In the genomic region with DNA sequence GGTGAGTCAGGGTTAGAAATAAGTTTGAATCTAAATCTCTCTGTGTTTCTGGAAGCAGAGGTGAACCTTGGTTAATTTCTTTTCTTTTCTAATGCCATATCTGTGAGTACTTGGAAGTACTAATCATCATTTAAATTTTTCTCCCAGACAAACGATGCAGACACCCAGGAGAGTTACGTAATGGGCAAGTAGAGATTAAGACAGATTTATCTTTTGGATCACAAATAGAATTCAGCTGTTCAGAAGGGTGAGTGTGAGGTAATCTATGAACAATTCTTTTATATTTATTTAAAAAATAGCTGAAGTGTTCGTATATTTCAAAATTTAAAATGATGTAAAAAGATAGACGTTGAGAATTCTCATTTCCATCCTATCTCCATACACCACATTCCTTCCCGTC, we compare ENCODE assay signal across 26 cellular contexts. TPM values are rescaled to one million over a fixed set of nuclear protein-coding genes. Genes with fewer than 3 reads are reported as not detected.
"Had no signal": no experiment of that assay in that cellular context is flagged by ENCODE, and none has a peak within 500 bp of the region (broad histone marks: within the 10 kb centered on the region; RNA-seq: fewer than 3 reads in every experiment).

No MANE protein-coding gene starts in this region.

- H3K27ac ChIP-seq: colonic mucosa, dorsolateral prefrontal cortex, foreskin keratinocyte, ovary, prostate gland, skin epidermis, tibial artery had no signal

- H3K9me3 ChIP-seq: colonic mucosa, ovary, prostate gland, tibial artery had no signal

- H3K36me3 ChIP-seq: colonic mucosa, ovary, prostate gland, tibial artery had no signal

- H3K4me1 ChIP-seq: colonic mucosa, foreskin keratinocyte, prostate gland, tibial artery had no signal

- H3K4me3 ChIP-seq: colonic mucosa, dorsolateral prefrontal cortex, lung, ovary, prostate gland, skin epidermis, tibial artery had no signal

- DNase-seq: activated CD4-positive, alpha-beta memory T cell treated with anti-CD3 and anti-CD28 coated beads, Interleukin-2, amount 10 ng/mL, durations not matched to agents 7 days and 5 days; activated CD4-positive, alpha-beta T cell treated with anti-CD3 and anti-CD28 coated beads for 48 hours; activated CD4-positive, CD25-positive, alpha-beta regulatory T cell; activated effector memory CD4-positive, alpha-beta T cell treated with anti-CD3 and anti-CD28 coated beads, Interleukin-2, amount 50 U/mL, for 16 hours; activated naive CD4-positive, alpha-beta T cell treated with anti-CD3 and anti-CD28 coated beads, Interleukin-2, amount 10 ng/mL, durations not matched to agents 7 days and 5 days; activated naive CD8-positive, alpha-beta T cell treated with anti-CD3 and anti-CD28 coated beads, Interleukin-2, amount 50 U/mL, for 24 hours; aorta; colonic mucosa; dorsolateral prefrontal cortex; effector memory CD8-positive, alpha-beta T cell; foreskin keratinocyte; natural killer cell; ovary; right cardiac atrium; stimulated activated CD4-positive, alpha-beta T cell treated with anti-CD3 and anti-CD28 coated beads, Interleukin-1b, Interleukin-23, amount 100 ng/mL, for 48 hours; stimulated activated naive CD8-positive, alpha-beta T cell treated with anti-CD3 and anti-CD28 coated beads, Interleukin-15, amount 100 ng/mL, for 72 hours; SW 1271; T-helper 17 cell; tibial artery had no signal

- ATAC-seq: activated naive CD8-positive, alpha-beta T cell treated with anti-CD3 and anti-CD28 coated beads, Interleukin-2, amount 50 U/mL, for 24 hours; effector memory CD8-positive, alpha-beta T cell; esophagus mucosa; foreskin keratinocyte; left lobe of liver; natural killer cell; right cardiac atrium; stimulated activated effector memory CD8-positive, alpha-beta T cell treated with anti-CD3 and anti-CD28 coated beads, Interleukin-12 subunit alpha, Interleukin-12 subunit beta, amount 100 ng/mL, for 72 hours; stimulated activated naive CD8-positive, alpha-beta T cell treated with anti-CD3 and anti-CD28 coated beads, Interleukin-15, amount 100 ng/mL, for 72 hours; T-helper 17 cell had no signal

- H3K27me3 ChIP-seq: colonic mucosa, dorsolateral prefrontal cortex, ovary, tibial artery had no signal

RNA-seq across cellular contexts. Expression of gene C4BPA, which starts 11.2 kb away (rescaled TPM):
- polyA plus RNA-seq: endothelial cell of umbilical vein, foreskin keratinocyte, right cardiac atrium had no signal

RNA-seq across cellular contexts. Expression of gene C4BPB, which starts 26.6 kb away (rescaled TPM):
- polyA plus RNA-seq: endothelial cell of umbilical vein, foreskin keratinocyte had no signal
